22 cellular contexts compared by ENCODE assay signal in the genomic region with DNA sequence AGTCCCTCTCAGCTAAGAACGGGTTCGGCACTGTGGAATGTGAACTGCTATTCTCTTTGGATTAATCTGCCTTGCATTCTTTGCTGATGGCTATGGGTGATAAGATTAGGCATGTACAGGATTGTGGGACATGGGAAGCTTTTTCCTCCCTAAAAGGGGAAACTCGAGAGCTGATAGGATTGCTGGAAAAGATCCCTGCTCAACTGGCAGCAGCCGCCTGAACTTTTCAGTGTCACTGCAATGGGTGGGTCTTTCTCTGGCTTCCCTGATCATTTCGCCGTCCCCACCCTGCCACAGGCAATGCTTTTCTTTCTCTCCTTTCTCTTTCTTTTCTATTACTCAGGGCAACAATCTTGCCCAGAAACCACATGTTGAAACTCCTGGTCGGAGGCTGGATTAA. TPM values are rescaled to one million over a fixed set of nuclear protein-coding genes. Genes with fewer than 3 reads are reported as not detected.
"Had no signal": no experiment of that assay in that cellular context is flagged by ENCODE, and none has a peak within 500 bp of the region (broad histone marks: within the 10 kb centered on the region; RNA-seq: fewer than 3 reads in every experiment).

No MANE protein-coding gene starts in this region.

- FAIRE-seq: kidney, pancreas had no signal

- H3K36me3 ChIP-seq: adrenal gland, left ventricle myocardium inferior, neutrophil, pancreas, right lobe of liver, upper lobe of right lung had no signal

- H3K27ac ChIP-seq: adrenal gland, foreskin keratinocyte, left ventricle myocardium inferior, neutrophil, pancreas, right lobe of liver, upper lobe of right lung had no signal

- H3K4me3 ChIP-seq: adrenal gland, left ventricle myocardium inferior, pancreas, right lobe of liver, smooth muscle cell, upper lobe of right lung had no signal

- H3K4me1 ChIP-seq: adrenal gland, foreskin keratinocyte, left ventricle myocardium inferior, pancreas, right lobe of liver, upper lobe of right lung had no signal

- ATAC-seq: activated CD4-positive, CD25-positive, alpha-beta regulatory T cell treated with anti-CD3 and anti-CD28 coated beads, Interleukin-2, amount 50 U/mL, for 24 hours; activated T-cell treated with anti-CD3 and anti-CD28 coated beads, Interleukin-2, amount 50 U/mL, for 72 hours; effector memory CD8-positive, alpha-beta T cell; foreskin keratinocyte; natural killer cell; right lobe of liver; stimulated activated naive CD8-positive, alpha-beta T cell treated with anti-CD3 and anti-CD28 coated beads, Interleukin-15, amount 100 ng/mL, for 72 hours; upper lobe of right lung had no signal

- H3K4me2 ChIP-seq: smooth muscle cell had no signal

- H3K27me3 ChIP-seq: foreskin keratinocyte, neutrophil, right lobe of liver, upper lobe of right lung had no signal

- H3K9me3 ChIP-seq: adrenal gland, left ventricle myocardium inferior, neutrophil, pancreas, right lobe of liver, upper lobe of right lung had no signal

- DNase-seq: activated CD4-positive, alpha-beta T cell treated with anti-CD3 and anti-CD28 coated beads, Interleukin-2, amount 50 U/mL, for 1 hour; activated effector memory CD4-positive, alpha-beta T cell treated with anti-CD3 and anti-CD28 coated beads, Interleukin-2, amount 50 U/mL, for 16 hours; activated T-cell treated with anti-CD3 and anti-CD28 coated beads, Interleukin-2, amount 50 U/mL, for 72 hours; adrenal gland; dermis blood vessel endothelial cell; effector memory CD8-positive, alpha-beta T cell; hypothalamus; kidney; left ventricle myocardium inferior; natural killer cell; right lobe of liver; stimulated activated CD4-positive, alpha-beta T cell treated with anti-CD3 and anti-CD28 coated beads, Interleukin-4, amount 100 ng/mL, for 1 hour; stimulated activated naive CD8-positive, alpha-beta T cell treated with anti-CD3 and anti-CD28 coated beads, Interleukin-15, amount 100 ng/mL, for 72 hours; upper lobe of right lung had no signal

RNA-seq across cellular contexts. Expression of gene PAGE2, which starts 20.5 kb away (rescaled TPM):
- total RNA-seq: activated CD8-positive, alpha-beta memory T cell treated with anti-CD3 and anti-CD28 coated beads for 36 hours; activated T-cell treated with anti-CD3 and anti-CD28 coated beads, Interleukin-2, amount 50 U/mL, for 72 hours; adrenal gland; cerebellum; dermis blood vessel endothelial cell; foreskin keratinocyte; kidney; left ventricle myocardium inferior; natural killer cell; pancreas; right lobe of liver; smooth muscle cell; temporal lobe; upper lobe of right lung had no signal
- polyA plus RNA-seq: adrenal gland, foreskin keratinocyte, smooth muscle cell had no signal

RNA-seq across cellular contexts. Expression of gene PAGE2B, which starts 34.5 kb away (rescaled TPM):
- total RNA-seq: activated CD8-positive, alpha-beta memory T cell treated with anti-CD3 and anti-CD28 coated beads for 36 hours; adrenal gland; cerebellum; dermis blood vessel endothelial cell; foreskin keratinocyte; kidney; left ventricle myocardium inferior; pancreas; right lobe of liver; smooth muscle cell; temporal lobe; upper lobe of right lung had no signal
- polyA plus RNA-seq: adrenal gland, foreskin keratinocyte, smooth muscle cell had no signal
